ENCODE assay signal across 1 cellular context in the genomic region with DNA sequence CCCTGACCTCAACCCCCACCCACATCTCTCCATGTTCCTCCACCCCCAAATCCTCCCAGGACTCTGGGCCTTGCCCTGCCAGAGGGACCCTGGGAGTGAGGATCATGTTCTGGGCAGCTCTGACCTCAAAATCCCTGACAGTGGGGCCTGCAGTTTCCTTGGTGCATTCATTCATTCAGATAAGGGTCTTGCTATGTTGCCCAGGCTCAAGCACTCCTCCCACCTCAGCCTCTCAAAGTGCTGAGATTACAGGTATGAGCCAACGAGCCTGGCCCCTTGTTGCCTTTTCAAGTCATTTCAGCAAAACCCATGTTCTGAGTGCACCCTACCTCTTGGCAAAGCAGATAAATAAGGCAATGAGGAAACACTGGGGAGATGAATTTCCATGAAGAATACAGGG.
TF ChIP-seq lines count a peak whose summit lies in the region.

No MANE protein-coding gene starts in this region.

TF ChIP-seq in HepG2, 621 proteins besides CTCF, POLR2A, EP300 and RAD21:
- peak; percentile 74; the same call in 1 of the 2 replicates for TF ChIP-seq ZNF121 (CRISPR knock-in tag; IDR thresholded peaks at IDR 0.05)
- no peak for TF ChIP-seq SMARCE1 (IDR thresholded peaks at IDR 0.05; ENCODE audit: borderline replicate concordance)
- no peak for TF ChIP-seq ZNF17 (CRISPR knock-in tag; IDR thresholded peaks at IDR 0.05)
- TF ChIP-seq TAF15 (IDR thresholded peaks at IDR 0.05; ENCODE audit: low read depth, low read length, poor library complexity, severe bottlenecking): no peak
